Comparison of ENCODE assay signal across 8 cellular contexts in genomic region chr6:122400467-122401089, GRCh38. TPM values are rescaled to one million over a fixed set of nuclear protein-coding genes. Genes with fewer than 3 reads are reported as not detected.
A peak's percentile ranks its signal among the peaks of the same experiment; 100 is the strongest.
DNase-seq lines count a peak whose midpoint lies in the region; ATAC-seq and TF ChIP-seq lines count a peak whose summit lies in the region.

No MANE protein-coding gene starts in this region.

- H3K27ac Mint-ChIP-seq in activated naive CD4-positive, alpha-beta T cell treated with anti-CD3 and anti-CD28 coated beads, Interleukin-2, amount 10 ng/mL, durations not matched to agents 7 days and 5 days: peak overlapping the region; percentile 93
- peak overlapping the region; percentile 96 to 98 for H3K27ac Mint-ChIP-seq in activated naive CD4-positive, alpha-beta T cell treated with anti-CD3 and anti-CD28 coated beads, Interleukin-2, amount 50 U/mL, for 72 hours

- WGBS in transverse colon (ENCODE audit: low coverage in 1 of 2), 2 donors: 31 to 32% methylated on average over 4 of the region's 4 CpGs

- TF ChIP-seq POLR2A in transverse colon (IDR thresholded peaks at IDR 0.05): no peak

- intact Hi-C loops in transverse colon (cut with DNase I; ENCODE audit: low total_unique reads): no loop called here

- in situ Hi-C loops in transverse colon (cut with MboI; ENCODE audit: low pct_ligation_motif_present in 1 of 4, low pct_unique_long_range_greater_than_20kb in 1 of 4, low sequenced_read_pairs in 3 of 4): no loop called here

- no peaks in the 10 kb centered on the region for H3K36me3 ChIP-seq in transverse colon

- H3K4me3 ChIP-seq in transverse colon: peak overlapping the region; percentile 95 to 99 (median 96)

- TF ChIP-seq EP300 in transverse colon (IDR thresholded peaks at IDR 0.05; ENCODE audit: low read depth): no peak

- H3K4me1 ChIP-seq in transverse colon: peaks cover 0 to 21% (median 16%) of the 10 kb centered on the region in 4 donors

- TF ChIP-seq CTCF in transverse colon (IDR thresholded peaks at IDR 0.05): no peak

- no peak overlapping the region for H3K27ac ChIP-seq in transverse colon

- H3K27me3 ChIP-seq in transverse colon: no peaks in the 10 kb centered on the region

- H3K4me1 Mint-ChIP-seq in activated naive CD4-positive, alpha-beta T cell treated with anti-CD3 and anti-CD28 coated beads, Interleukin-2, amount 10 ng/mL, durations not matched to agents 7 days and 5 days: peaks cover 35% of the 10 kb centered on the region

- no peak for DNase-seq in activated naive CD4-positive, alpha-beta T cell treated with anti-CD3 and anti-CD28 coated beads, Interleukin-2, amount 10 ng/mL, durations not matched to agents 7 days and 5 days
- no peak for DNase-seq in activated naive CD4-positive, alpha-beta T cell treated with Interleukin-2 at 50 U/mL for 16 hours
- no peak for DNase-seq in activated naive CD4-positive, alpha-beta T cell treated with anti-CD3 and anti-CD28 coated beads, Interleukin-2, amount 50 U/mL, for 72 hours (ENCODE audit: low spot score in 2 of 2)
- DNase-seq in kidney tubule cell (ENCODE audit: low spot score) (peak; percentile 3), transverse colon (no peak), GOT3 (lab: John Stamatoyannopoulos, UW) (no peak)

- H3K27me3 Mint-ChIP-seq in activated naive CD4-positive, alpha-beta T cell treated with anti-CD3 and anti-CD28 coated beads, Interleukin-2, amount 10 ng/mL, durations not matched to agents 7 days and 5 days: no peaks in the 10 kb centered on the region

- H3K4me3 Mint-ChIP-seq in activated naive CD4-positive, alpha-beta T cell treated with anti-CD3 and anti-CD28 coated beads, Interleukin-2, amount 10 ng/mL, durations not matched to agents 7 days and 5 days: peak overlapping the region; percentile 98

- no peaks in the 10 kb centered on the region for H3K9me3 Mint-ChIP-seq in activated naive CD4-positive, alpha-beta T cell treated with anti-CD3 and anti-CD28 coated beads, Interleukin-2, amount 10 ng/mL, durations not matched to agents 7 days and 5 days
- no peaks in the 10 kb centered on the region for H3K9me3 Mint-ChIP-seq in activated naive CD4-positive, alpha-beta T cell treated with anti-CD3 and anti-CD28 coated beads, Interleukin-2, amount 50 U/mL, for 72 hours

- no peaks in the 10 kb centered on the region for H3K9me3 ChIP-seq in transverse colon

- H3K36me3 Mint-ChIP-seq in activated naive CD4-positive, alpha-beta T cell treated with anti-CD3 and anti-CD28 coated beads, Interleukin-2, amount 10 ng/mL, durations not matched to agents 7 days and 5 days: peaks cover 14% of the 10 kb centered on the region
- H3K36me3 Mint-ChIP-seq in activated naive CD4-positive, alpha-beta T cell treated with anti-CD3 and anti-CD28 coated beads, Interleukin-2, amount 50 U/mL, for 72 hours: peaks cover 5 to 17% of the 10 kb centered on the region in 2 donors

- CTCF ChIA-PET in activated naive CD4-positive, alpha-beta T cell treated with anti-CD3 and anti-CD28 coated beads, Interleukin-2, amount 10 ng/mL, durations not matched to agents 7 days and 5 days (lab: Charles Lee): no interaction called here

- ATAC-seq in activated naive CD4-positive, alpha-beta T cell treated with anti-CD3 and anti-CD28 coated beads, Interleukin-2, amount 50 U/mL, for 72 hours: no peak
- ATAC-seq in GM19351 (IDR thresholded peaks at IDR 0.05; ENCODE audit: unreplicated experiment) (no peak), GM18511 (IDR thresholded peaks at IDR 0.05; ENCODE audit: unreplicated experiment) (no peak)

RNA-seq across cellular contexts. Expression of gene HSF2, which starts 1.1 kb away (rescaled TPM):
- 10 to 100 TPM; 17.7 to 34.6 TPM for total RNA-seq in activated naive CD4-positive, alpha-beta T cell treated with anti-CD3 and anti-CD28 coated beads, Interleukin-2, amount 50 U/mL, for 72 hours
- 10 to 100 TPM in 2 of 4 donors, 1 to 10 TPM in 2; 6.0 to 20.5 (median 9.9) TPM for total RNA-seq in transverse colon
